8 cellular contexts compared by ENCODE assay signal in genomic region chr7:27160546-27161213, GRCh38. TPM values are rescaled to one million over a fixed set of nuclear protein-coding genes. Genes with fewer than 3 reads are reported as not detected.
DNase-seq lines count a peak whose midpoint lies in the region; FAIRE-seq and TF ChIP-seq lines count a peak whose summit lies in the region.

No MANE protein-coding gene starts in this region.

- intact Hi-C loops in activated T-helper 1 cell treated with anti-CD3 and anti-CD28 coated beads, Interleukin-12 subunit alpha, Interleukin-12 subunit beta, Interleukin-2, Interleukin-4 antibody, amounts not matched to agents 30 ng/mL and 10 ng/mL and 1 ng/mL, durations not matched to agents 14 hours and 24 hours and 36 hours (cut with micrococcal nuclease): loop anchor here (1.0 to 2.0 kb wide), 10 partner anchors 7 to 1300 kb away; no protein-coding TSS in a partner anchor

- H3K4me3 Mint-ChIP-seq in activated T-helper 1 cell treated with anti-CD3 and anti-CD28 coated beads, Interleukin-12 subunit alpha, Interleukin-12 subunit beta, Interleukin-2, Interleukin-4 antibody, amounts not matched to agents 30 ng/mL and 10 ng/mL and 1 ng/mL, durations not matched to agents 14 hours and 24 hours and 36 hours: peak overlapping the region; percentile 37
- H3K4me3 Mint-ChIP-seq in nephron progenitor cell: peak overlapping the region; percentile 97

- no peaks in the 10 kb centered on the region for H3K36me3 ChIP-seq in BE2C

- H3K4me3 ChIP-seq in BE2C (ENCODE audit: low read depth, low read length) (peak overlapping the region; percentile 58), fibroblast of mammary gland (ENCODE audit: control insufficient read depth, low read depth, low read length) (peak overlapping the region; percentile 77)

- H3K27me3 ChIP-seq in BE2C: peaks cover 97% of the 10 kb centered on the region

- H3K9me3 ChIP-seq in BE2C: no peaks in the 10 kb centered on the region

- H3K4me1 Mint-ChIP-seq in activated T-helper 1 cell treated with anti-CD3 and anti-CD28 coated beads, Interleukin-12 subunit alpha, Interleukin-12 subunit beta, Interleukin-2, Interleukin-4 antibody, amounts not matched to agents 30 ng/mL and 10 ng/mL and 1 ng/mL, durations not matched to agents 14 hours and 24 hours and 36 hours (ENCODE audit: low read depth): peaks cover 11% of the 10 kb centered on the region
- peaks cover 28% of the 10 kb centered on the region for H3K4me1 Mint-ChIP-seq in nephron progenitor cell

- peaks cover 77% of the 10 kb centered on the region for H3K27me3 Mint-ChIP-seq in activated T-helper 1 cell treated with anti-CD3 and anti-CD28 coated beads, Interleukin-12 subunit alpha, Interleukin-12 subunit beta, Interleukin-2, Interleukin-4 antibody, amounts not matched to agents 30 ng/mL and 10 ng/mL and 1 ng/mL, durations not matched to agents 14 hours and 24 hours and 36 hours (ENCODE audit: insufficient read depth)
- H3K27me3 Mint-ChIP-seq in nephron progenitor cell (ENCODE audit: low read depth, poor library complexity): peaks cover 5% of the 10 kb centered on the region

- no peaks in the 10 kb centered on the region for H3K9me3 Mint-ChIP-seq in activated T-helper 1 cell treated with anti-CD3 and anti-CD28 coated beads, Interleukin-12 subunit alpha, Interleukin-12 subunit beta, Interleukin-2, Interleukin-4 antibody, amounts not matched to agents 30 ng/mL and 10 ng/mL and 1 ng/mL, durations not matched to agents 14 hours and 24 hours and 36 hours
- no peaks in the 10 kb centered on the region for H3K9me3 Mint-ChIP-seq in nephron progenitor cell

- H3K36me3 Mint-ChIP-seq in activated T-helper 1 cell treated with anti-CD3 and anti-CD28 coated beads, Interleukin-12 subunit alpha, Interleukin-12 subunit beta, Interleukin-2, Interleukin-4 antibody, amounts not matched to agents 30 ng/mL and 10 ng/mL and 1 ng/mL, durations not matched to agents 14 hours and 24 hours and 36 hours (ENCODE audit: low read depth): no peaks in the 10 kb centered on the region
- H3K36me3 Mint-ChIP-seq in nephron progenitor cell (ENCODE audit: low read depth): peaks cover 34% of the 10 kb centered on the region

- no peak overlapping the region for H3K27ac Mint-ChIP-seq in activated T-helper 1 cell treated with anti-CD3 and anti-CD28 coated beads, Interleukin-12 subunit alpha, Interleukin-12 subunit beta, Interleukin-2, Interleukin-4 antibody, amounts not matched to agents 30 ng/mL and 10 ng/mL and 1 ng/mL, durations not matched to agents 14 hours and 24 hours and 36 hours
- H3K27ac Mint-ChIP-seq in nephron progenitor cell: peak overlapping the region; percentile 99

- FAIRE-seq in GM19239 (lab: Jason Lieb, UNC) (peak; percentile 90), RCC 7860 (lab: Jason Lieb, UNC) (no peak)

- peak; percentile 83 for DNase-seq in BE2C
- DNase-seq in GM19239 (ENCODE audit: insufficient read length, low spot score): peak; percentile 91
- DNase-seq in HuH-7.5 (ENCODE audit: low spot score): peak; percentile 96
- DNase-seq in RCC 7860 (ENCODE audit: low spot score): peak; percentile 76
- peak; percentile 63 for DNase-seq in activated T-helper 1 cell treated with anti-CD3 and anti-CD28 coated beads, Interleukin-12 subunit alpha, Interleukin-12 subunit beta, Interleukin-2, Interleukin-4 antibody, amounts not matched to agents 30 ng/mL and 10 ng/mL and 1 ng/mL, durations not matched to agents 14 hours and 24 hours and 36 hours (ENCODE audit: low spot score)
- peak; percentile 86 for DNase-seq in fibroblast of mammary gland (ENCODE audit: low read depth)
- DNase-seq in nephron progenitor cell: peak; percentile 98
- DNase-seq in stimulated activated naive CD4-positive, alpha-beta T cell (lab: John Stamatoyannopoulos, UW): peak; percentile 59 to 88 (median 76)

- peak; percentile 90 for TF ChIP-seq CTCF in BE2C (IDR thresholded peaks at IDR 0.05; ENCODE audit: low read depth, low read length)
- TF ChIP-seq CTCF in fibroblast of mammary gland (conservative IDR thresholded peaks at IDR 0.05; ENCODE audit: control insufficient read depth, insufficient read depth, low read depth, low read length): peak; percentile 80
- peak; percentile 100 for TF ChIP-seq CTCF in nephron progenitor cell (IDR thresholded peaks at IDR 0.05)

- H3K4me1 ChIP-seq in BE2C: no peaks in the 10 kb centered on the region

RNA-seq across cellular contexts. Expression of gene HOXA7, which starts 4.2 kb away (rescaled TPM):
- not detected for polyA plus RNA-seq in BE2C (2012; ENCODE audit: insufficient read depth, insufficient read length, low read depth)
- total RNA-seq in activated T-helper 1 cell treated with anti-CD3 and anti-CD28 coated beads, Interleukin-12 subunit alpha, Interleukin-12 subunit beta, Interleukin-2, Interleukin-4 antibody, amounts not matched to agents 30 ng/mL and 10 ng/mL and 1 ng/mL, durations not matched to agents 14 hours and 24 hours and 36 hours: not detected in 2 replicates

RNA-seq across cellular contexts. Expression of gene HOXA9, which starts 4.7 kb away (rescaled TPM):
- not detected for polyA plus RNA-seq in BE2C (2012; ENCODE audit: insufficient read depth, insufficient read length, low read depth)
- total RNA-seq in activated T-helper 1 cell treated with anti-CD3 and anti-CD28 coated beads, Interleukin-12 subunit alpha, Interleukin-12 subunit beta, Interleukin-2, Interleukin-4 antibody, amounts not matched to agents 30 ng/mL and 10 ng/mL and 1 ng/mL, durations not matched to agents 14 hours and 24 hours and 36 hours: not detected in 2 replicates

RNA-seq across cellular contexts. Expression of gene HOXA3, which starts 8.3 kb away (rescaled TPM):
- not detected for polyA plus RNA-seq in BE2C (2012; ENCODE audit: insufficient read depth, insufficient read length, low read depth)
- not detected in 2 replicates for total RNA-seq in activated T-helper 1 cell treated with anti-CD3 and anti-CD28 coated beads, Interleukin-12 subunit alpha, Interleukin-12 subunit beta, Interleukin-2, Interleukin-4 antibody, amounts not matched to agents 30 ng/mL and 10 ng/mL and 1 ng/mL, durations not matched to agents 14 hours and 24 hours and 36 hours

RNA-seq across cellular contexts. Expression of gene HOXA6, which starts 13.1 kb away (rescaled TPM):
- not detected for polyA plus RNA-seq in BE2C (2012; ENCODE audit: insufficient read depth, insufficient read length, low read depth)
- not detected in 2 replicates for total RNA-seq in activated T-helper 1 cell treated with anti-CD3 and anti-CD28 coated beads, Interleukin-12 subunit alpha, Interleukin-12 subunit beta, Interleukin-2, Interleukin-4 antibody, amounts not matched to agents 30 ng/mL and 10 ng/mL and 1 ng/mL, durations not matched to agents 14 hours and 24 hours and 36 hours

RNA-seq across cellular contexts. Expression of gene HOXA10, which starts 13.4 kb away (rescaled TPM):
- not detected for polyA plus RNA-seq in BE2C (2012; ENCODE audit: insufficient read depth, insufficient read length, low read depth)
- total RNA-seq in activated T-helper 1 cell treated with anti-CD3 and anti-CD28 coated beads, Interleukin-12 subunit alpha, Interleukin-12 subunit beta, Interleukin-2, Interleukin-4 antibody, amounts not matched to agents 30 ng/mL and 10 ng/mL and 1 ng/mL, durations not matched to agents 14 hours and 24 hours and 36 hours: not detected in 2 replicates

Comparison
In these comparisons a context has a peak if more than half of its experiments do, and no peak if none do; other contexts are left out.
1. Peak in every context shown above with its lines: DNase-seq and H3K4me3 ChIP-seq.